ENCODE assay signal across 1 cellular context in the genomic region with DNA sequence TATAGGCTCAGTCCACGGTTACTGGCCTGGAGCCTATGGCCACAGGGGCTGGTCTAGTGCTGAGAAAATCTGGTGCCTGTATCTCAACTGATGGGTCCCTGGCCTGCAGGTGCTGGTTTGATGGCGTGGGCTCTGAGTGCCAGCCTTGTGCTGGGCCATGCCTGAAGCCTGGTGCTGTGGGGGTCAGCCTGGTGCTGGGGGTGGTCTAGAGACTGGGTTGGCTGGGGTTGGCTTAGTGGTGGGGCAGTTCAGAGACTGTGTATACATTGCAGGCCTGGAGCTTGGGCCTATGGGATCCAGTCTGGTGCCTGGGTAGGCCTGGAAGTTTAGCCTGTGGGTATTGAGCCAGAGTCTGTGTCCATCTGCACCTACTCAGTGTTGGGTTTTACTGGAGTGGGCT.
TF ChIP-seq lines count a peak whose summit lies in the region.

No MANE protein-coding gene starts in this region.

TF ChIP-seq in H1, 55 proteins besides CTCF, POLR2A, EP300 and RAD21 (continued from another document):
- no peak for TF ChIP-seq CHD1 (IDR thresholded peaks at IDR 0.05; ENCODE audit: low read depth, low read length)
- TF ChIP-seq SP1 (IDR thresholded peaks at IDR 0.05; ENCODE audit: low read depth, low read length): no peak
- TF ChIP-seq PHF8 (conservative IDR thresholded peaks at IDR 0.05; ENCODE audit: low read depth, low read length): no peak
- no peak for TF ChIP-seq RFX5 (IDR thresholded peaks at IDR 0.05; ENCODE audit: borderline replicate concordance, low read depth, low read length)
- no peak for TF ChIP-seq SIX5 (IDR thresholded peaks at IDR 0.05; ENCODE audit: low read depth, low read length)
- TF ChIP-seq POU5F1 (IDR thresholded peaks at IDR 0.05; ENCODE audit: low read depth, low read length): no peak
- TF ChIP-seq HDAC6 (IDR thresholded peaks at IDR 0.05; ENCODE audit: low read depth, low read length): no peak
- no peak for TF ChIP-seq RBBP5 (IDR thresholded peaks at IDR 0.05; ENCODE audit: borderline replicate concordance, low read depth, low read length)
- TF ChIP-seq SAP30 (IDR thresholded peaks at IDR 0.05; ENCODE audit: insufficient read depth, insufficient replicate concordance, low read length): no peak
- TF ChIP-seq TEAD4 (IDR thresholded peaks at IDR 0.05; ENCODE audit: low read depth, low read length): no peak
- no peak for TF ChIP-seq FOSL1 (IDR thresholded peaks at IDR 0.05; ENCODE audit: insufficient read depth, low read depth, low read length)
- TF ChIP-seq, protein P1, sequence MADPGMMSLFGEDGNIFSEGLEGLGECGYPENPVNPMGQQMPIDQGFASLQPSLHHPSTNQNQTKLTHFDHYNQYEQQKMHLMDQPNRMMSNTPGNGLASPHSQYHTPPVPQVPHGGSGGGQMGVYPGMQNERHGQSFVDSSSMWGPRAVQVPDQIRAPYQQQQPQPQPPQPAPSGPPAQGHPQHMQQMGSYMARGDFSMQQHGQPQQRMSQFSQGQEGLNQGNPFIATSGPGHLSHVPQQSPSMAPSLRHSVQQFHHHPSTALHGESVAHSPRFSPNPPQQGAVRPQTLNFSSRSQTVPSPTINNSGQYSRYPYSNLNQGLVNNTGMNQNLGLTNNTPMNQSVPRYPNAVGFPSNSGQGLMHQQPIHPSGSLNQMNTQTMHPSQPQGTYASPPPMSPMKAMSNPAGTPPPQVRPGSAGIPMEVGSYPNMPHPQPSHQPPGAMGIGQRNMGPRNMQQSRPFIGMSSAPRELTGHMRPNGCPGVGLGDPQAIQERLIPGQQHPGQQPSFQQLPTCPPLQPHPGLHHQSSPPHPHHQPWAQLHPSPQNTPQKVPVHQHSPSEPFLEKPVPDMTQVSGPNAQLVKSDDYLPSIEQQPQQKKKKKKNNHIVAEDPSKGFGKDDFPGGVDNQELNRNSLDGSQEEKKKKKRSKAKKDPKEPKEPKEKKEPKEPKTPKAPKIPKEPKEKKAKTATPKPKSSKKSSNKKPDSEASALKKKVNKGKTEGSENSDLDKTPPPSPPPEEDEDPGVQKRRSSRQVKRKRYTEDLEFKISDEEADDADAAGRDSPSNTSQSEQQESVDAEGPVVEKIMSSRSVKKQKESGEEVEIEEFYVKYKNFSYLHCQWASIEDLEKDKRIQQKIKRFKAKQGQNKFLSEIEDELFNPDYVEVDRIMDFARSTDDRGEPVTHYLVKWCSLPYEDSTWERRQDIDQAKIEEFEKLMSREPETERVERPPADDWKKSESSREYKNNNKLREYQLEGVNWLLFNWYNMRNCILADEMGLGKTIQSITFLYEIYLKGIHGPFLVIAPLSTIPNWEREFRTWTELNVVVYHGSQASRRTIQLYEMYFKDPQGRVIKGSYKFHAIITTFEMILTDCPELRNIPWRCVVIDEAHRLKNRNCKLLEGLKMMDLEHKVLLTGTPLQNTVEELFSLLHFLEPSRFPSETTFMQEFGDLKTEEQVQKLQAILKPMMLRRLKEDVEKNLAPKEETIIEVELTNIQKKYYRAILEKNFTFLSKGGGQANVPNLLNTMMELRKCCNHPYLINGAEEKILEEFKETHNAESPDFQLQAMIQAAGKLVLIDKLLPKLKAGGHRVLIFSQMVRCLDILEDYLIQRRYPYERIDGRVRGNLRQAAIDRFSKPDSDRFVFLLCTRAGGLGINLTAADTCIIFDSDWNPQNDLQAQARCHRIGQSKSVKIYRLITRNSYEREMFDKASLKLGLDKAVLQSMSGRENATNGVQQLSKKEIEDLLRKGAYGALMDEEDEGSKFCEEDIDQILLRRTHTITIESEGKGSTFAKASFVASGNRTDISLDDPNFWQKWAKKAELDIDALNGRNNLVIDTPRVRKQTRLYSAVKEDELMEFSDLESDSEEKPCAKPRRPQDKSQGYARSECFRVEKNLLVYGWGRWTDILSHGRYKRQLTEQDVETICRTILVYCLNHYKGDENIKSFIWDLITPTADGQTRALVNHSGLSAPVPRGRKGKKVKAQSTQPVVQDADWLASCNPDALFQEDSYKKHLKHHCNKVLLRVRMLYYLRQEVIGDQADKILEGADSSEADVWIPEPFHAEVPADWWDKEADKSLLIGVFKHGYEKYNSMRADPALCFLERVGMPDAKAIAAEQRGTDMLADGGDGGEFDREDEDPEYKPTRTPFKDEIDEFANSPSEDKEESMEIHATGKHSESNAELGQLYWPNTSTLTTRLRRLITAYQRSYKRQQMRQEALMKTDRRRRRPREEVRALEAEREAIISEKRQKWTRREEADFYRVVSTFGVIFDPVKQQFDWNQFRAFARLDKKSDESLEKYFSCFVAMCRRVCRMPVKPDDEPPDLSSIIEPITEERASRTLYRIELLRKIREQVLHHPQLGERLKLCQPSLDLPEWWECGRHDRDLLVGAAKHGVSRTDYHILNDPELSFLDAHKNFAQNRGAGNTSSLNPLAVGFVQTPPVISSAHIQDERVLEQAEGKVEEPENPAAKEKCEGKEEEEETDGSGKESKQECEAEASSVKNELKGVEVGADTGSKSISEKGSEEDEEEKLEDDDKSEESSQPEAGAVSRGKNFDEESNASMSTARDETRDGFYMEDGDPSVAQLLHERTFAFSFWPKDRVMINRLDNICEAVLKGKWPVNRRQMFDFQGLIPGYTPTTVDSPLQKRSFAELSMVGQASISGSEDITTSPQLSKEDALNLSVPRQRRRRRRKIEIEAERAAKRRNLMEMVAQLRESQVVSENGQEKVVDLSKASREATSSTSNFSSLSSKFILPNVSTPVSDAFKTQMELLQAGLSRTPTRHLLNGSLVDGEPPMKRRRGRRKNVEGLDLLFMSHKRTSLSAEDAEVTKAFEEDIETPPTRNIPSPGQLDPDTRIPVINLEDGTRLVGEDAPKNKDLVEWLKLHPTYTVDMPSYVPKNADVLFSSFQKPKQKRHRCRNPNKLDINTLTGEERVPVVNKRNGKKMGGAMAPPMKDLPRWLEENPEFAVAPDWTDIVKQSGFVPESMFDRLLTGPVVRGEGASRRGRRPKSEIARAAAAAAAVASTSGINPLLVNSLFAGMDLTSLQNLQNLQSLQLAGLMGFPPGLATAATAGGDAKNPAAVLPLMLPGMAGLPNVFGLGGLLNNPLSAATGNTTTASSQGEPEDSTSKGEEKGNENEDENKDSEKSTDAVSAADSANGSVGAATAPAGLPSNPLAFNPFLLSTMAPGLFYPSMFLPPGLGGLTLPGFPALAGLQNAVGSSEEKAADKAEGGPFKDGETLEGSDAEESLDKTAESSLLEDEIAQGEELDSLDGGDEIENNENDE (IDR thresholded peaks at IDR 0.05; ENCODE audit: insufficient replicate concordance, low read length): no peak
- TF ChIP-seq TCF12 (IDR thresholded peaks at IDR 0.05; ENCODE audit: low read depth, low read length): no peak
- TF ChIP-seq CBX5 (IDR thresholded peaks at IDR 0.05; ENCODE audit: low read depth, low read length): no peak
- TF ChIP-seq, protein P2, sequence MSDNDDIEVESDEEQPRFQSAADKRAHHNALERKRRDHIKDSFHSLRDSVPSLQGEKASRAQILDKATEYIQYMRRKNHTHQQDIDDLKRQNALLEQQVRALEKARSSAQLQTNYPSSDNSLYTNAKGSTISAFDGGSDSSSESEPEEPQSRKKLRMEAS (IDR thresholded peaks at IDR 0.05): no peak
- TF ChIP-seq SIN3A (conservative IDR thresholded peaks at IDR 0.05 in 1 of 2, IDR thresholded peaks at IDR 0.05 in 1 of 2; ENCODE audit: low read depth in 1 of 2, low read length in 2 of 2): no peak
- TF ChIP-seq, protein P3, sequence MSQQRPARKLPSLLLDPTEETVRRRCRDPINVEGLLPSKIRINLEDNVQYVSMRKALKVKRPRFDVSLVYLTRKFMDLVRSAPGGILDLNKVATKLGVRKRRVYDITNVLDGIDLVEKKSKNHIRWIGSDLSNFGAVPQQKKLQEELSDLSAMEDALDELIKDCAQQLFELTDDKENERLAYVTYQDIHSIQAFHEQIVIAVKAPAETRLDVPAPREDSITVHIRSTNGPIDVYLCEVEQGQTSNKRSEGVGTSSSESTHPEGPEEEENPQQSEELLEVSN (IDR thresholded peaks at IDR 0.05): no peak
